In genomic region chr21:38089763-38090046, GRCh38 we compare ENCODE assay signal across 8 cellular contexts.
"Had no signal": no experiment of that assay in that cellular context is flagged by ENCODE, and none has a peak within 500 bp of the region (broad histone marks: within the 10 kb centered on the region; RNA-seq: fewer than 3 reads in every experiment).

No MANE protein-coding gene starts in this region.

- FAIRE-seq: HepG2, HTR-8/SVneo had no signal

- H3K9ac ChIP-seq: KMS-11 had no signal

- H3K27ac Mint-ChIP-seq: IgD-negative memory B cell had no signal

- H3K4me2 ChIP-seq: KMS-11 had no signal

- H3K36me3 Mint-ChIP-seq: IgD-negative memory B cell had no signal

- DNase-seq: IMR-90, KBM-7, KG1 had no signal

- H3K27me3 Mint-ChIP-seq: IgD-negative memory B cell had no signal

- H3K4me1 Mint-ChIP-seq: IgD-negative memory B cell had no signal

- H3K27ac ChIP-seq: HL-60, KMS-11 had no signal

- H3K4me3 Mint-ChIP-seq: IgD-negative memory B cell had no signal

- ATAC-seq: HepG2 had no signal
